In the genomic region with DNA sequence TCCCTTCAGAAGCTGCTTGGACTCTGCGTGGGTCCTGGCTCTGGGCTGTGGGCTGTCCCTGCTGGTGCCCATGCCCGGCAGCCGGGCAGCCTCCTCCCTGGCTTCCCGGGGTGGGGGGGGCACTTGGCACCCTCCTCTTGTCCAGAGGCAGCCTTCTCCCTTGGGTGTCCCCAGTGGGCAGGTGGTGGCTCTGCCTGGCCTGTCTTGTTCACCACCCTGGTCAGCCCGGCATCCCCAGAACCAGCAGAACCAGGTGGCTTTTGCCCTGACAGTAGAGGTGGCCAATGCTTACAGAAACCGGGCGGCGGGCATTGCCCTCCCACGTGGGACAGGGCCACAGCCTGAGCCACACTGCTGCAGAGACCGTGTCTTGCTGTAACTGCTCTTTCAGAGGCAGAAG, we compare ENCODE assay signal across 1 cellular context.
TF ChIP-seq lines count a peak whose summit lies in the region.

No MANE protein-coding gene starts in this region.

TF ChIP-seq in HepG2, 621 proteins besides CTCF, POLR2A, EP300 and RAD21:
- TF ChIP-seq, protein P1, sequence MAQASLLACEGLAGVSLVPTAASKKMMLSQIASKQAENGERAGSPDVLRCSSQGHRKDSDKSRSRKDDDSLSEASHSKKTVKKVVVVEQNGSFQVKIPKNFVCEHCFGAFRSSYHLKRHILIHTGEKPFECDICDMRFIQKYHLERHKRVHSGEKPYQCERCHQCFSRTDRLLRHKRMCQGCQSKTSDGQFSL (CRISPR knock-in tag; IDR thresholded peaks at IDR 0.05) = peak; percentile 45; the same call in 1 of the 2 replicates
- TF ChIP-seq HNRNPL (IDR thresholded peaks at IDR 0.05; ENCODE audit: low read depth, low read length) (0 out of 2 replicates have a peak, but pooled peaks have one; percentile 37), MYNN (CRISPR knock-in tag; IDR thresholded peaks at IDR 0.05; ENCODE audit: low read depth) (no peak)
